In the genomic region with DNA sequence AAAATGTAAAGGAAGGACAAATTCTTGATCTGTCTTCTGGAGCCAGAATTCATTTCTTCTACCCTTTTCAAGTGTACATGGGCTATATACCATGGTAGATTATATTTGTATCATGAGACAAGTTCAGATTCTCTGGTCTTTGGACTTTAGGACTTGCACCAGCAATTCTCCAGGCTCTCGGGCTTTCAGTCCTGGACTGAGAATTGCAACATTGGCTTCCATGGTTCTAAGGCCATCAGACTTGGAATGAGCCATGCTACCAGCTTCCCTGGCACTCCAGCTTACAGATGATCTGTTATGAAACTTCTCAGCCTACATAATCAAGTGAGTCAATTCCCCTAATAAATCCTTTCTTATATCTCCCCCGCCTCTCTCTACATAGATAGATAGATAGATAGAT, we compare ENCODE assay signal across 9 cellular contexts. TPM values are rescaled to one million over a fixed set of nuclear protein-coding genes. Genes with fewer than 3 reads are reported as not detected.
"Had no signal": no experiment of that assay in that cellular context is flagged by ENCODE, and none has a peak within 500 bp of the region (broad histone marks: within the 10 kb centered on the region; RNA-seq: fewer than 3 reads in every experiment).

No MANE protein-coding gene starts in this region.

- DNase-seq: IMR-90, KBM-7, KG1 had no signal

- H3K4me3 ChIP-seq: K562 had no signal

- H3K27ac ChIP-seq: HL-60 had no signal

- ATAC-seq: K562 had no signal

- FAIRE-seq: HTR-8/SVneo, K562 had no signal

RNA-seq across cellular contexts. Expression of a gene that starts 33.3 kb away (rescaled TPM):
- total RNA-seq: HT-29, HT1080, IMR-90, K562 had no signal
- polyA plus RNA-seq: IgD-negative memory B cell, IMR-90 had no signal
